In the genomic region with DNA sequence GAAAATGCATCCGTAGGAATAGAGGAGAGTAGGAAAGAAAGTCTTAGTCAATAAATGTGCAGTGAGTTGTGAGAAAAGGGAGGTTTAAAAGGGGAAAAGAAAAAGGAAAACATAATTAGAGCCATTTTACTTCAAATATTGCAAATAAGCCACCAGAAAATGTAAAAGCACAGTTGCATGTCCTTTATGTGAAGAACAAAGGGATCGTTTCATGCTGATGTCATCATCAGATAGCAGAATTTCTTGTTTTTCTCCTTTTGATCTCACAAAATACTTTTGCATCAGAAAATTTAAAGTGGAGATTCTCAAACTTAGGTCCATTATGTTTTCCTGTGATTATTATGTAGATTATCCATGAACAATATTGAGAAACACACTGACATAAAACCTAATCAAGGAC, we compare ENCODE assay signal across 22 cellular contexts.
"Had no signal": no experiment of that assay in that cellular context is flagged by ENCODE, and none has a peak within 500 bp of the region (broad histone marks: within the 10 kb centered on the region; RNA-seq: fewer than 3 reads in every experiment).

No MANE protein-coding gene starts in this region.

- H3K27me3 ChIP-seq: dorsolateral prefrontal cortex, left lung, tibial artery had no signal

- ATAC-seq: activated T-helper 17 cell treated with anti-CD3 and anti-CD28 coated beads, Interleukin-2, amount 50 U/mL, for 72 hours; effector memory CD8-positive, alpha-beta T cell; left lung; right cardiac atrium; stimulated activated effector memory CD8-positive, alpha-beta T cell treated with anti-CD3 and anti-CD28 coated beads, Interleukin-12 subunit alpha, Interleukin-12 subunit beta, amount 100 ng/mL, for 72 hours; stimulated activated naive CD8-positive, alpha-beta T cell treated with anti-CD3 and anti-CD28 coated beads, Interleukin-15, amount 100 ng/mL, for 72 hours; T-cell; WTC11 had no signal

- H3K4me3 ChIP-seq: dorsolateral prefrontal cortex, left lung, tibial artery had no signal

- H2AFZ ChIP-seq: parathyroid adenoma had no signal

- H3K9me3 Mint-ChIP-seq: activated T-helper 17 cell treated with anti-CD3 and anti-CD28 coated beads, Interleukin-2, amount 50 U/mL, for 72 hours; effector memory CD8-positive, alpha-beta T cell had no signal

- H3K4me1 Mint-ChIP-seq: activated naive CD8-positive, alpha-beta T cell treated with anti-CD3 and anti-CD28 coated beads for 36 hours; activated T-helper 17 cell treated with anti-CD3 and anti-CD28 coated beads, Interleukin-2, amount 50 U/mL, for 72 hours; central memory CD8-positive, alpha-beta T cell; stimulated activated effector memory CD8-positive, alpha-beta T cell treated with anti-CD3 and anti-CD28 coated beads, Interleukin-12 subunit alpha, Interleukin-12 subunit beta, amount 100 ng/mL, for 72 hours; stimulated activated naive CD8-positive, alpha-beta T cell treated with anti-CD3 and anti-CD28 coated beads, Interleukin-15, amount 100 ng/mL, for 72 hours; T-cell had no signal

- H3K36me3 ChIP-seq: left lung, tibial artery had no signal

- H3K9ac ChIP-seq: parathyroid adenoma had no signal

- DNase-seq: activated CD8-positive, alpha-beta memory T cell treated with anti-CD3 and anti-CD28 coated beads for 24 hours; activated CD8-positive, alpha-beta memory T cell treated with anti-CD3 and anti-CD28 coated beads, Interleukin-2, amount 50 U/mL, for 4 hours; activated naive CD4-positive, alpha-beta T cell; activated naive CD8-positive, alpha-beta T cell treated with anti-CD3 and anti-CD28 coated beads for 36 hours; activated T-cell treated with anti-CD3 and anti-CD28 coated beads, Interleukin-2, amount 50 U/mL, for 24 hours; dorsolateral prefrontal cortex; effector memory CD8-positive, alpha-beta T cell; left lung; nucleus accumbens; right cardiac atrium; stimulated activated CD4-positive, alpha-beta T cell treated with anti-CD3 and anti-CD28 coated beads, Interleukin-1b, Interleukin-23, amount 100 ng/mL, for 48 hours; stimulated activated naive CD8-positive, alpha-beta T cell treated with anti-CD3 and anti-CD28 coated beads, Interleukin-15, amount 100 ng/mL, for 72 hours; T-cell; tibial artery had no signal

- H3K9me3 ChIP-seq: tibial artery had no signal

- H3K27me3 Mint-ChIP-seq: activated naive CD8-positive, alpha-beta T cell treated with anti-CD3 and anti-CD28 coated beads for 36 hours; activated T-cell treated with anti-CD3 and anti-CD28 coated beads, Interleukin-2, amount 50 U/mL, for 24 hours; activated T-helper 17 cell treated with anti-CD3 and anti-CD28 coated beads, Interleukin-2, amount 50 U/mL, for 72 hours; central memory CD8-positive, alpha-beta T cell; effector memory CD8-positive, alpha-beta T cell; stimulated activated naive CD8-positive, alpha-beta T cell treated with anti-CD3 and anti-CD28 coated beads, Interleukin-15, amount 100 ng/mL, for 72 hours; T-cell had no signal

- H3K79me2 ChIP-seq: parathyroid adenoma had no signal

- H3K4me1 ChIP-seq: left lung, parathyroid adenoma had no signal

- FAIRE-seq: astrocyte, colon, TTC549 had no signal

- H3K4me3 Mint-ChIP-seq: activated naive CD8-positive, alpha-beta T cell treated with anti-CD3 and anti-CD28 coated beads for 36 hours; activated T-cell treated with anti-CD3 and anti-CD28 coated beads, Interleukin-2, amount 50 U/mL, for 24 hours; activated T-helper 17 cell treated with anti-CD3 and anti-CD28 coated beads, Interleukin-2, amount 50 U/mL, for 72 hours; central memory CD8-positive, alpha-beta T cell; effector memory CD8-positive, alpha-beta T cell; stimulated activated effector memory CD8-positive, alpha-beta T cell treated with anti-CD3 and anti-CD28 coated beads, Interleukin-12 subunit alpha, Interleukin-12 subunit beta, amount 100 ng/mL, for 72 hours; stimulated activated naive CD8-positive, alpha-beta T cell treated with anti-CD3 and anti-CD28 coated beads, Interleukin-15, amount 100 ng/mL, for 72 hours; T-cell; WTC11 had no signal

- H3K27ac ChIP-seq: dorsolateral prefrontal cortex, left lung, parathyroid adenoma, tibial artery had no signal

- H3K36me3 Mint-ChIP-seq: activated naive CD8-positive, alpha-beta T cell treated with anti-CD3 and anti-CD28 coated beads for 36 hours; stimulated activated effector memory CD8-positive, alpha-beta T cell treated with anti-CD3 and anti-CD28 coated beads, Interleukin-12 subunit alpha, Interleukin-12 subunit beta, amount 100 ng/mL, for 72 hours; T-cell had no signal

- H3K27ac Mint-ChIP-seq: activated naive CD8-positive, alpha-beta T cell treated with anti-CD3 and anti-CD28 coated beads for 36 hours; activated T-cell treated with anti-CD3 and anti-CD28 coated beads, Interleukin-2, amount 50 U/mL, for 24 hours; activated T-helper 17 cell treated with anti-CD3 and anti-CD28 coated beads, Interleukin-2, amount 50 U/mL, for 72 hours; effector memory CD8-positive, alpha-beta T cell; stimulated activated effector memory CD8-positive, alpha-beta T cell treated with anti-CD3 and anti-CD28 coated beads, Interleukin-12 subunit alpha, Interleukin-12 subunit beta, amount 100 ng/mL, for 72 hours; stimulated activated naive CD8-positive, alpha-beta T cell treated with anti-CD3 and anti-CD28 coated beads, Interleukin-15, amount 100 ng/mL, for 72 hours; T-cell; WTC11 had no signal
